ENCODE assay signal across 8 cellular contexts in the genomic region with DNA sequence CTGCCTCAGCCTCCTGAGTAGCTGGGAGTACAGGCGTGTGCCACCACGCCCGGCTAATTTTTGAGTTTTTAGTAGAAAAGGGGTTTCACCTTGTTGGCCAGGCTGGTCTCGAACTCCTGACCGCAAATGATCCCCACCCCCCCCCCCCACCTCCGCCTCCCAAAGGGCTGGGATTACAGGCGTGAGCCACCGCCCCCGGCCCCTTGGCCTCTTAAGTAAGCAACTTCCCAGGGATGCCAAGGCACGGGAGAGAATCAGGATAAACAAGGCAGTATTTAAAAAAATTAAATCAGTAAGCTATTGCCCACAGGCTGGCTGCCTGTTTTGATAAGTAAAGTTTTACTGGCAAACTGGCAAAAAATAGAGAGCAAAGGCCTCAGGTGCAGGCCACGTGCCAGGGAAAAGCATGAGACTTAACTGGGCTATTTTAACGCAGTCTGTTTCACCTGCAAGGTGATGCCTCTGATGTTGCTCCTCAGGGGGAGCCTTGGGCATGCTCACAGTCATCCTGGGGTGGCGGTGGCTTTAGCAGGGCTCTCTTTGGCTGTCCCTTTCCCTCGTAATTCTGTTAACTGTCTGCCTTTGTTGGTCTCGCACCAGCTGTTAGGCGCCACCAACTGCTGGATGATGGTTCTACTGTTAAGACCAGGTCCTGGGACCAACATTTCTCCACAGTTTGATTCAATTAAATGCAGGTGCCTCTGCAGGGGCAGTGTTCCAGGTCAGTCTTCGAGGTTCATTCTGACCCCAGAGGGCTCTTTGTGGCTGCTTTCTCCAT. TPM values are rescaled to one million over a fixed set of nuclear protein-coding genes. Genes with fewer than 3 reads are reported as not detected.
DNase-seq lines count a peak whose midpoint lies in the region; ATAC-seq and TF ChIP-seq lines count a peak whose summit lies in the region.

No MANE protein-coding gene starts in this region.

- no peak overlapping the region for H3K27ac Mint-ChIP-seq in mesothelial cell of epicardium

- H3K4me1 Mint-ChIP-seq in mesothelial cell of epicardium = peaks cover 21% of the 10 kb centered on the region

- no peaks in the 10 kb centered on the region for H3K36me3 Mint-ChIP-seq in mesothelial cell of epicardium

- DNase-seq in BE2C (no peak), HEK293T (ENCODE audit: extremely low spot score) (peak; percentile 55), RPMI8226 (peak; percentile 43), dorsolateral prefrontal cortex (peak in 4 of 10 donors; percentile 49 to 70 (median 54)), mesothelial cell of epicardium (ENCODE audit: low spot score in 2 of 2, unreplicated experiment in 2 of 2) (no peak), KG1 (lab: John Stamatoyannopoulos, UW) (no peak), GM13976 (ENCODE audit: low spot score) (no peak)

- intact Hi-C loops in dorsolateral prefrontal cortex (cut with DNase I) = loop anchor here in 1 of 2 donors (1.0 to 5.0 kb wide), 3 partner anchors 19 to 294 kb away; no protein-coding TSS in a partner anchor

- H3K4me3 ChIP-seq in BE2C (ENCODE audit: low read depth, low read length) = peak overlapping the region; percentile 45; the same call in 1 of the 2 replicates
- peak overlapping the region in 58 of 59 donors; percentile 43 to 78 (median 64) for H3K4me3 ChIP-seq in dorsolateral prefrontal cortex

- no peaks in the 10 kb centered on the region for H3K36me3 ChIP-seq in BE2C

- TF ChIP-seq CTCF in BE2C (IDR thresholded peaks at IDR 0.05; ENCODE audit: low read depth, low read length) = peak; percentile 16; the same call in 1 of the 2 replicates
- peak in 44 of 56 donors; percentile 7 to 66 (median 36) for TF ChIP-seq CTCF in dorsolateral prefrontal cortex (IDR thresholded peaks at IDR 0.05 in 54 of 56, conservative IDR thresholded peaks at IDR 0.05 in 2 of 56; ENCODE audit: low read depth in 1 of 56, partially characterized antibody in 56 of 56)
- TF ChIP-seq CTCF in mesothelial cell of epicardium (IDR thresholded peaks at IDR 0.05; ENCODE audit: unreplicated experiment) = peak; percentile 23
- no peak for TF ChIP-seq CTCF in GM13976 (IDR thresholded peaks at IDR 0.05; ENCODE audit: borderline replicate concordance, control extremely low read depth, extremely low read depth, insufficient read depth, missing control alignments)

- H3K27me3 ChIP-seq in BE2C (no peaks in the 10 kb centered on the region), dorsolateral prefrontal cortex (no peaks in the 10 kb centered on the region)

- peak overlapping the region; percentile 59 for H3K4me3 Mint-ChIP-seq in mesothelial cell of epicardium

- no peaks in the 10 kb centered on the region for H3K27me3 Mint-ChIP-seq in mesothelial cell of epicardium (ENCODE audit: low read depth)

- CTCF ChIA-PET in HEK293T (lab: Yijun Ruan, JAX) = interaction anchor here (0.6 to 1.2 kb wide), 5 partner anchors 10 to 289 kb away, joined by 3 to 4 read pairs (median 3); no protein-coding TSS in a partner anchor

- POLR2A ChIA-PET in HEK293T (lab: Yijun Ruan, JAX) = interaction anchor here (0.7 to 1.7 kb wide), 3 partner anchors 11 to 184 kb away, joined by 3 to 4 read pairs (median 3); partner anchors contain the start of gene RNF130

- H3K9me3 Mint-ChIP-seq in mesothelial cell of epicardium = no peaks in the 10 kb centered on the region

- peak overlapping the region in 28 of 59 donors; percentile 9 to 88 (median 74) for H3K27ac ChIP-seq in dorsolateral prefrontal cortex

- H3K9me3 ChIP-seq in BE2C = no peaks in the 10 kb centered on the region

- ATAC-seq in GM21526 (IDR thresholded peaks at IDR 0.05; ENCODE audit: low FRiP score, unreplicated experiment) = no peak

- in situ Hi-C loops in GM13976 (cut with MboI; ENCODE audit: low sequenced_read_pairs, unreplicated experiment) = no loop called here

- H3K4me1 ChIP-seq in BE2C = peaks cover 3% of the 10 kb centered on the region; the same call in 1 of the 2 replicates

TF ChIP-seq in HEK293T, 16 proteins besides CTCF, POLR2A, EP300 and RAD21:
- no peak for TF ChIP-seq ARNT (IDR thresholded peaks at IDR 0.05)
- TF ChIP-seq L3MBTL2 (conservative IDR thresholded peaks at IDR 0.05) = peak; percentile 52

RNA-seq across cellular contexts. Expression of gene RNF130, which starts 19.4 kb away (rescaled TPM):
- polyA plus RNA-seq in BE2C (2012; ENCODE audit: insufficient read depth, insufficient read length, low read depth) = 26.7 TPM
- total RNA-seq in dorsolateral prefrontal cortex (100 to 1,000 TPM in 119 of 120 experiments, 10 to 100 TPM in 1; 95.0 to 273 (median 136) TPM), mesothelial cell of epicardium (44.9 to 46.8 TPM (median 44.9 TPM) in 3 replicates)

Comparison
In these comparisons a context has a peak if more than half of its experiments do, and no peak if none do; other contexts are left out.
1. DNase-seq: peak in HEK293T (single experiment) and RPMI8226 (single experiment); none in BE2C (single experiment), mesothelial cell of epicardium (0 of 2), KG1 (single experiment) and GM13976 (single experiment).